ENCODE assay signal across 20 cellular contexts in the genomic region with DNA sequence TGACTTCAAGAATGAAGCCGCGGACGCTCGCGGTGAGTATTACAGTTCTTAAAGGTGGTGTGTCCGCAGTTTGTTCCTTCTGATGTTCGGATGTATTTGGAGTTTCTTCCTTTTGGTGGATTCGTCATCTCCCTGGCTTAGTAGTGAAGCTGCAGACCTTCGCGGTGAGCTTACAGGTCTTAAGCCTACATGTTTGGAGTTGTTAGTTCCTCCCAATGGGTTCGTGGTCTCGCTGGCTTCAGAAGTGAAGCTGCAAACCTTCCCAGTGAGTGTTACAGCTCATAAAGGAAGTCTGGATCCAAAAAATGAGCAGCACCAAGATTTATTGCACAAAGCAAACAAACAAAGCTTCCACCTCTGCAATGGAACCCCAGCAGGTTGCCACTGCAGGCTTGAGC. TPM values are rescaled to one million over a fixed set of nuclear protein-coding genes. Genes with fewer than 3 reads are reported as not detected.
DNase-seq lines count a peak whose midpoint lies in the region; ATAC-seq, FAIRE-seq and TF ChIP-seq lines count a peak whose summit lies in the region.
"Had no signal": no experiment of that assay in that cellular context is flagged by ENCODE, and none has a peak within 500 bp of the region (broad histone marks: within the 10 kb centered on the region; RNA-seq: fewer than 3 reads in every experiment).

No MANE protein-coding gene starts in this region.

- POLR2A ChIA-PET in MCF 10A (lab: Yijun Ruan, JAX): interaction anchor here (0.9 kb wide), 1 partner anchor 16 kb away, joined by 3 read pairs; no protein-coding TSS in a partner anchor

- H3K4me3 Mint-ChIP-seq in MCF 10A (ENCODE audit: unreplicated experiment) (no peak overlapping the region), endodermal cell (no peak overlapping the region)
- H3K4me3 Mint-ChIP-seq: CD14-positive monocyte; CD8-positive, alpha-beta T cell; GM23338 had no signal

- intact Hi-C loops in MCF 10A (cut with micrococcal nuclease): no loop called here
- intact Hi-C loops in breast epithelium (cut with DNase I; ENCODE audit: low total_unique reads): no loop called here
- intact Hi-C loops in body of pancreas (cut with DNase I): no loop called here

- H3K4me1 Mint-ChIP-seq in MCF 10A (ENCODE audit: insufficient read depth, unreplicated experiment) (no peaks in the 10 kb centered on the region), endodermal cell (peaks cover 3% of the 10 kb centered on the region)
- H3K4me1 Mint-ChIP-seq: CD14-positive monocyte, GM23338 had no signal

- no peak overlapping the region for H3K9ac ChIP-seq in endodermal cell (ENCODE audit: extremely low read depth, low read length, poor library complexity, severe bottlenecking)
- no peak overlapping the region for H3K9ac ChIP-seq in keratinocyte (ENCODE audit: control insufficient read depth, extremely low read depth, insufficient read depth, low read length)

- peak; percentile 80 for FAIRE-seq in keratinocyte (lab: Jason Lieb, UNC)
- FAIRE-seq: D721Med had no signal

- H2AFZ ChIP-seq in keratinocyte (ENCODE audit: control insufficient read depth, low read length): no peak overlapping the region
- H2AFZ ChIP-seq: GM23338 had no signal

- H3K27me3 ChIP-seq in breast epithelium: no peaks in the 10 kb centered on the region
- no peaks in the 10 kb centered on the region for H3K27me3 ChIP-seq in endodermal cell (ENCODE audit: control insufficient read depth, insufficient read depth, low read length, poor library complexity, severe bottlenecking)
- no peaks in the 10 kb centered on the region for H3K27me3 ChIP-seq in keratinocyte (ENCODE audit: control insufficient read depth, extremely low read depth, insufficient read depth, low read length)
- H3K27me3 ChIP-seq in body of pancreas: no peaks in the 10 kb centered on the region

- H3K9me3 ChIP-seq in breast epithelium (no peaks in the 10 kb centered on the region), endodermal cell (ENCODE audit: control insufficient read depth, low read length) (peaks cover 35% of the 10 kb centered on the region), keratinocyte (ENCODE audit: control insufficient read depth, low read depth, low read length) (no peaks in the 10 kb centered on the region), body of pancreas (no peaks in the 10 kb centered on the region)

- H3K4me2 ChIP-seq in keratinocyte (ENCODE audit: control insufficient read depth, extremely low read depth, insufficient read depth, low read depth, low read length): peak overlapping the region; percentile 27
- H3K4me2 ChIP-seq: GM23338 had no signal

- H3K27ac ChIP-seq in breast epithelium (no peak overlapping the region), endodermal cell (ENCODE audit: low read depth, low read length) (no peak overlapping the region), keratinocyte (ENCODE audit: control insufficient read depth, insufficient read depth, low read length) (no peak overlapping the region), body of pancreas (no peak overlapping the region)
- H3K27ac ChIP-seq: 22Rv1 had no signal

- peak; percentile 12 for DNase-seq in MCF 10A (ENCODE audit: unreplicated experiment)
- DNase-seq in breast epithelium (ENCODE audit: low spot score in 2 of 2): no peak
- DNase-seq in endodermal cell: no peak
- peak; percentile 68 for DNase-seq in keratinocyte (ENCODE audit: low read depth, low spot score)
- DNase-seq in activated gamma-delta T cell treated with Interleukin-2 at 50 U/mL for 16 hours: no peak
- no peak for DNase-seq in body of pancreas
- DNase-seq in stimulated activated naive CD4-positive, alpha-beta T cell treated with Interleukin-2 at 50 U/mL for 16 hours (lab: John Stamatoyannopoulos, UW): no peak
- DNase-seq: COR-L47, DMS153, GF-D8, H7, IMR-90 had no signal

- H3K9me3 Mint-ChIP-seq in MCF 10A (ENCODE audit: unreplicated experiment): no peaks in the 10 kb centered on the region
- peaks cover 29% of the 10 kb centered on the region for H3K9me3 Mint-ChIP-seq in endodermal cell
- H3K9me3 Mint-ChIP-seq: CD8-positive, alpha-beta T cell had no signal

- H3K36me3 ChIP-seq in breast epithelium (no peaks in the 10 kb centered on the region), endodermal cell (ENCODE audit: control insufficient read depth, insufficient read depth, low read length) (no peaks in the 10 kb centered on the region), keratinocyte (ENCODE audit: control insufficient read depth in 2 of 2, extremely low read depth in 1 of 2, insufficient read depth in 2 of 2, low read length in 2 of 2) (no peaks in the 10 kb centered on the region), body of pancreas (replicated peaks in 1 of 2; ENCODE audit: insufficient read depth in 1 of 2, low read depth in 2 of 2) (no peaks in the 10 kb centered on the region)

- CTCF ChIA-PET in MCF 10A (lab: Yijun Ruan, JAX): interaction anchor here (0.5 to 1.0 kb wide), 3 partner anchors 9 to 143 kb away, joined by 3 to 4 read pairs (median 3); no protein-coding TSS in a partner anchor

- no peak overlapping the region for H3K27ac Mint-ChIP-seq in MCF 10A (ENCODE audit: low read depth, unreplicated experiment)
- H3K27ac Mint-ChIP-seq in endodermal cell: no peak overlapping the region
- H3K27ac Mint-ChIP-seq: CD14-positive monocyte; CD8-positive, alpha-beta T cell; GM23338 had no signal

- WGBS in endodermal cell (ENCODE audit: insufficient coverage in 1 of 2, insufficient read length in 1 of 2), 2 experiments: 89 to 91% methylated on average over 7 to 12 of the region's 12 CpGs
- WGBS in body of pancreas, 2 donors: 91 to 96% methylated on average over 11 to 12 of the region's 12 CpGs

- BruUV-seq in MCF 10A (replicated peaks; lab: Mats Ljungman, UMichigan): no TSS peak

- dilution Hi-C loops in keratinocyte (cut with MboI; ENCODE audit: extremely low pct_ligation_motif_present, low sequenced_read_pairs): no loop called here

- ATAC-seq in GM19467 (IDR thresholded peaks at IDR 0.05; ENCODE audit: unreplicated experiment) (no peak), body of pancreas (no peak)
- ATAC-seq: CD8-positive, alpha-beta T cell; GM23338 had no signal

- TF ChIP-seq CTCF in MCF 10A (IDR thresholded peaks at IDR 0.05; ENCODE audit: unreplicated experiment) (no peak), breast epithelium (IDR thresholded peaks at IDR 0.05) (no peak), endodermal cell (conservative IDR thresholded peaks at IDR 0.05) (no peak), keratinocyte (optimal IDR thresholded peaks at IDR 0.05 in 1 of 3, IDR thresholded peaks at IDR 0.05 in 1 of 3, conservative IDR thresholded peaks at IDR 0.05 in 1 of 3; ENCODE audit: extremely low read depth in 1 of 3, insufficient read depth in 2 of 3, low read length in 3 of 3) (no peak), body of pancreas (IDR thresholded peaks at IDR 0.05) (no peak)

- no peaks in the 10 kb centered on the region for H3K36me3 Mint-ChIP-seq in MCF 10A (ENCODE audit: insufficient read depth, unreplicated experiment)
- H3K36me3 Mint-ChIP-seq in endodermal cell (ENCODE audit: low read depth): peaks cover 2% of the 10 kb centered on the region
- H3K36me3 Mint-ChIP-seq: CD14-positive monocyte; CD8-positive, alpha-beta T cell had no signal

- TF ChIP-seq POLR2A in breast epithelium (IDR thresholded peaks at IDR 0.05) (no peak), body of pancreas (IDR thresholded peaks at IDR 0.05) (no peak)

- H3K9me1 ChIP-seq in keratinocyte (ENCODE audit: control insufficient read depth, extremely low read depth, insufficient read depth, low read length): no peaks in the 10 kb centered on the region

- peaks cover 14% of the 10 kb centered on the region for H3K27me3 Mint-ChIP-seq in MCF 10A (ENCODE audit: insufficient read depth, unreplicated experiment)
- H3K27me3 Mint-ChIP-seq in endodermal cell (ENCODE audit: insufficient read depth): no peaks in the 10 kb centered on the region

- H4K20me1 ChIP-seq in keratinocyte (ENCODE audit: control insufficient read depth, extremely low read depth, insufficient read depth, low read length): no peaks in the 10 kb centered on the region

- no peaks in the 10 kb centered on the region for H3K79me2 ChIP-seq in keratinocyte (ENCODE audit: control insufficient read depth, insufficient read depth, low read length)

- H3K4me3 ChIP-seq in breast epithelium (no peak overlapping the region), endodermal cell (ENCODE audit: low read length) (peak overlapping the region; percentile 61), keratinocyte (ENCODE audit: control insufficient read depth in 2 of 3, extremely low read depth in 1 of 3, insufficient read depth in 2 of 3, low read depth in 1 of 3, low read length in 3 of 3) (no peak overlapping the region), body of pancreas (no peak overlapping the region)
- H3K4me3 ChIP-seq: GM23338 had no signal

- H3K4me1 ChIP-seq in breast epithelium (no peaks in the 10 kb centered on the region), endodermal cell (ENCODE audit: control insufficient read depth, insufficient read depth, low read length) (no peaks in the 10 kb centered on the region), keratinocyte (ENCODE audit: control insufficient read depth, extremely low read depth, insufficient read depth, low read length) (peaks cover 9% of the 10 kb centered on the region), body of pancreas (no peaks in the 10 kb centered on the region)

RNA-seq across cellular contexts. Expression of a gene that starts 14.7 kb away (rescaled TPM):
- total RNA-seq in MCF 10A (2022): not detected in 2 replicates
- not detected for total RNA-seq in breast epithelium
- not detected for total RNA-seq in endodermal cell
- not detected for polyA plus RNA-seq in endodermal cell (2013, experiment 1 of 2)
- not detected for polyA plus RNA-seq in endodermal cell (2013, experiment 2 of 2)
- not detected in 3 replicates for polyA plus RNA-seq in keratinocyte
- polyA plus RNA-seq in keratinocyte (2011; ENCODE audit: low read depth): not detected
- polyA plus RNA-seq in keratinocyte (2011; cell fraction: cytosol; rRNA removed): not detected in 2 replicates
- polyA plus RNA-seq in keratinocyte (2011; cell fraction: nucleus; rRNA removed): not detected in 2 replicates
- polyA plus RNA-seq in keratinocyte (2012; ENCODE audit: low replicate concordance): not detected in 2 replicates
- polyA minus RNA-seq in keratinocyte: not detected in 3 replicates
- polyA minus RNA-seq in keratinocyte (2011; cell fraction: cytosol; rRNA and poly(A)+ RNA removed): not detected
- polyA minus RNA-seq in keratinocyte (2011; cell fraction: nucleus; rRNA and poly(A)+ RNA removed): not detected in 2 replicates
- total RNA-seq in body of pancreas: not detected
- total RNA-seq: A673; CD8-positive, alpha-beta T cell; GM23338; H7; IMR-90 had no signal
- polyA plus RNA-seq: BJ, CD14-positive monocyte, GM23338, IMR-90 had no signal

RNA-seq across cellular contexts. Expression of a gene that starts 49.8 kb away (rescaled TPM):
- 192 and 231 TPM in 2 replicates for total RNA-seq in MCF 10A (2022)
- total RNA-seq in breast epithelium: 100 to 1,000 TPM; 348 to 498 (median 388) TPM
- 100 to 1,000 TPM in 1 of 2 donors, 10 to 100 TPM in 1; 99.6 to 112 TPM for total RNA-seq in endodermal cell
- 157 TPM for polyA plus RNA-seq in endodermal cell (2013, experiment 1 of 2)
- polyA plus RNA-seq in endodermal cell (2013, experiment 2 of 2): 139 TPM
- 188 to 399 TPM (median 342 TPM) in 3 replicates for polyA plus RNA-seq in keratinocyte
- polyA plus RNA-seq in keratinocyte (2011; ENCODE audit: low read depth): 157 TPM
- 142 and 249 TPM in 2 replicates for polyA plus RNA-seq in keratinocyte (2011; cell fraction: cytosol; rRNA removed)
- 260 and 307 TPM in 2 replicates for polyA plus RNA-seq in keratinocyte (2011; cell fraction: nucleus; rRNA removed)
- 159 and 368 TPM in 2 replicates for polyA plus RNA-seq in keratinocyte (2012; ENCODE audit: low replicate concordance)
- 86.3 to 135 TPM (median 120 TPM) in 3 replicates for polyA minus RNA-seq in keratinocyte
- polyA minus RNA-seq in keratinocyte (2011; cell fraction: cytosol; rRNA and poly(A)+ RNA removed): 159 TPM
- 165 and 217 TPM in 2 replicates for polyA minus RNA-seq in keratinocyte (2011; cell fraction: nucleus; rRNA and poly(A)+ RNA removed)
- 100 to 1,000 TPM in 1 of 2 donors, 10 to 100 TPM in 1; 89.5 to 131 TPM for total RNA-seq in body of pancreas

RNA-seq across cellular contexts. Expression of a gene that starts 50.2 kb away (rescaled TPM):
- total RNA-seq in MCF 10A (2022) (3.6 and 6.0 TPM in 2 replicates), breast epithelium (1 to 10 TPM; 4.3 to 6.1 (median 5.9) TPM), endodermal cell (1 to 10 TPM; 5.9 to 6.6 TPM), body of pancreas (1 to 10 TPM; 1.3 to 2.9 TPM)
- polyA plus RNA-seq in endodermal cell (2013, experiment 1 of 2): 5.4 TPM
- 5.3 TPM for polyA plus RNA-seq in endodermal cell (2013, experiment 2 of 2)
- polyA plus RNA-seq in keratinocyte: 3.5 to 5.2 TPM (median 4.3 TPM) in 3 replicates
- 8.3 TPM for polyA plus RNA-seq in keratinocyte (2011; ENCODE audit: low read depth)
- polyA plus RNA-seq in keratinocyte (2011; cell fraction: cytosol; rRNA removed): 3.3 and 3.8 TPM in 2 replicates
- polyA plus RNA-seq in keratinocyte (2011; cell fraction: nucleus; rRNA removed): 7.1 and 7.9 TPM in 2 replicates
- polyA plus RNA-seq in keratinocyte (2012; ENCODE audit: low replicate concordance): 2.5 and 3.1 TPM in 2 replicates
- polyA minus RNA-seq in keratinocyte: 4.5 to 5.0 TPM (median 4.9 TPM) in 3 replicates
- 4.4 TPM for polyA minus RNA-seq in keratinocyte (2011; cell fraction: cytosol; rRNA and poly(A)+ RNA removed)
- 3.4 and 4.7 TPM in 2 replicates for polyA minus RNA-seq in keratinocyte (2011; cell fraction: nucleus; rRNA and poly(A)+ RNA removed)

RNA-seq across cellular contexts. Expression of a gene that starts 57.1 kb away (rescaled TPM):
- total RNA-seq in MCF 10A (2022) (39.1 and 41.2 TPM in 2 replicates), breast epithelium (10 to 100 TPM; 11.2 to 20.0 (median 17.7) TPM), endodermal cell (10 to 100 TPM; 46.0 to 55.1 TPM), body of pancreas (10 to 100 TPM in 1 of 2 donors, 1 to 10 TPM in 1; 2.3 to 17.1 TPM)
- polyA plus RNA-seq in endodermal cell (2013, experiment 1 of 2): 62.3 TPM
- 59.9 TPM for polyA plus RNA-seq in endodermal cell (2013, experiment 2 of 2)
- polyA plus RNA-seq in keratinocyte: 45.7 to 70.6 TPM (median 61.8 TPM) in 3 replicates
- polyA plus RNA-seq in keratinocyte (2011; ENCODE audit: low read depth): 64.1 TPM
- 53.6 and 75.3 TPM in 2 replicates for polyA plus RNA-seq in keratinocyte (2011; cell fraction: cytosol; rRNA removed)
- polyA plus RNA-seq in keratinocyte (2011; cell fraction: nucleus; rRNA removed): 47.5 and 48.3 TPM in 2 replicates
- polyA plus RNA-seq in keratinocyte (2012; ENCODE audit: low replicate concordance): 53.2 and 55.2 TPM in 2 replicates
- 20.1 to 38.2 TPM (median 33.0 TPM) in 3 replicates for polyA minus RNA-seq in keratinocyte
- polyA minus RNA-seq in keratinocyte (2011; cell fraction: cytosol; rRNA and poly(A)+ RNA removed): 36.6 TPM
- 18.9 and 26.2 TPM in 2 replicates for polyA minus RNA-seq in keratinocyte (2011; cell fraction: nucleus; rRNA and poly(A)+ RNA removed)

RNA-seq across cellular contexts. Expression of a gene that starts 57.7 kb away (rescaled TPM):
- total RNA-seq in MCF 10A (2022) (20.6 and 22.3 TPM in 2 replicates), breast epithelium (10 to 100 TPM; 20.8 to 27.7 (median 23.3) TPM), endodermal cell (10 to 100 TPM; 34.8 to 56.7 TPM), body of pancreas (10 to 100 TPM in 1 of 2 donors, 1 to 10 TPM in 1; 6.6 to 17.6 TPM)
- 52.3 TPM for polyA plus RNA-seq in endodermal cell (2013, experiment 1 of 2)
- 50.7 TPM for polyA plus RNA-seq in endodermal cell (2013, experiment 2 of 2)
- 24.5 to 64.3 TPM (median 26.4 TPM) in 3 replicates for polyA plus RNA-seq in keratinocyte
- polyA plus RNA-seq in keratinocyte (2011; ENCODE audit: low read depth): 14.1 TPM
- 25.8 and 48.8 TPM in 2 replicates for polyA plus RNA-seq in keratinocyte (2011; cell fraction: cytosol; rRNA removed)
- 21.3 and 31.3 TPM in 2 replicates for polyA plus RNA-seq in keratinocyte (2011; cell fraction: nucleus; rRNA removed)
- 17.1 and 40.5 TPM in 2 replicates for polyA plus RNA-seq in keratinocyte (2012; ENCODE audit: low replicate concordance)
- polyA minus RNA-seq in keratinocyte: 0.62 to 9.0 TPM (median 2.6 TPM) in 3 replicates
- polyA minus RNA-seq in keratinocyte (2011; cell fraction: cytosol; rRNA and poly(A)+ RNA removed): 10.4 TPM
- polyA minus RNA-seq in keratinocyte (2011; cell fraction: nucleus; rRNA and poly(A)+ RNA removed): 4.5 and 9.5 TPM in 2 replicates

Comparison
In these comparisons a context has a peak if more than half of its experiments do, and no peak if none do; other contexts are left out.
1. DNase-seq: peak in MCF 10A (single experiment) and keratinocyte (single experiment); none in breast epithelium (0 of 2), endodermal cell (single experiment), activated gamma-delta T cell treated with Interleukin-2 at 50 U/mL for 16 hours (single experiment), body of pancreas (0 of 4) and stimulated activated naive CD4-positive, alpha-beta T cell treated with Interleukin-2 at 50 U/mL for 16 hours (single experiment).